ENCODE assay signal across 8 cellular contexts in the genomic region with DNA sequence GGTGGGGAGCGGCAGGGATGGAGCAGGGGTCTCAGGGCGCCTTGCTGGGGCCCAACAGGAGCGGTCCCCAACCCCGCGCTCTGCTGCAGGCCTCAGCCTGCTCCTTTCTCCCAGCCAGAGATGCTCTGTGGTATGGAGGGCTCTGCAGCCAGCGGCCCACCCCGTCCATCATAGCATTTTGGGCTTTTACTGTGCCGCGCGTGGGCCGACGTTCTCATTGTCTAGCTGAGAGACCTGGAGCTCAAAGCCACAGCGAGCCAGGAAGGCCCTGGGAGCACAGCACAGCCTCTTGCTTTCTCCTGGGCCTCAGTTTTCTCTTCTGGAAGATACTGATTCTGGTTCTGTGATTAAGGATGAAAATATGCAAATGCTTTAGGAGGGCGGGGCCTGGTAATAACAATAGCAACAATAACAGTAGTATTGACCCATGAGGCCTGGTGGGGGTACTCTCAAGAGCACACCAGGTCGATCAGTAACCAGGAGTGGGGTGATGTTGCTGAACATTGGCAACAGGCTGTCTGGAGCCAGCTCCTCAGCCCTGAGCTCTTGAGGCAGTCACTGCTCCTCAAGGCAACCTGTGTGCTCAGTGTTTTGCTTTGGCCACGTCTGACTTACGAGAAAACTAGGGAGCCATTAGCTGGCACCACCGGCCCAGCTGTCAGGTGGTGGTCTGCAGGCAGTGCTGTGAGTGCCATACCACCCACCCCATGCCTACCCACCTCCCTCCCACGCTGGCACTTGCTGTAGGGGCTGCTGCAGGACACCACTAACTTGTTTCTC. TPM values are rescaled to one million over a fixed set of nuclear protein-coding genes. Genes with fewer than 3 reads are reported as not detected.
DNase-seq lines count a peak whose midpoint lies in the region; ATAC-seq, FAIRE-seq and TF ChIP-seq lines count a peak whose summit lies in the region.

No MANE protein-coding gene starts in this region.

- WGBS in HepG2 (ENCODE audit: low lambda C conversion rate): 0% methylated on average over 2 of the region's 19 CpGs
- WGBS in thymus: 51% methylated on average over 19 of the region's 19 CpGs

- no peak for TF ChIP-seq EP300 in HepG2 (IDR thresholded peaks at IDR 0.05; ENCODE audit: low read depth in 2 of 2, low read length in 2 of 2)
- TF ChIP-seq EP300 in HepG2 (CRISPR knock-in tag; IDR thresholded peaks at IDR 0.05; ENCODE audit: borderline replicate concordance): 0 out of 2 replicates have a peak, but pooled peaks have one; percentile 29

- no peaks in the 10 kb centered on the region for H3K9me3 Mint-ChIP-seq in activated T-cell treated with anti-CD3 and anti-CD28 coated beads, Interleukin-2, amount 50 U/mL, for 72 hours
- H3K9me3 Mint-ChIP-seq in activated T-cell treated with anti-CD3 and anti-CD28 coated beads, Interleukin-2, amount 50 U/mL, for 4 hours: no peaks in the 10 kb centered on the region

- H3K79me2 ChIP-seq in HepG2 (ENCODE audit: insufficient read depth, low read length): no peaks in the 10 kb centered on the region

- H3K36me3 Mint-ChIP-seq in activated T-cell treated with anti-CD3 and anti-CD28 coated beads, Interleukin-2, amount 50 U/mL, for 72 hours (ENCODE audit: insufficient read depth in 2 of 2): peaks cover 0 to 3% of the 10 kb centered on the region in 2 donors
- H3K36me3 Mint-ChIP-seq in activated T-cell treated with anti-CD3 and anti-CD28 coated beads, Interleukin-2, amount 50 U/mL, for 4 hours (ENCODE audit: insufficient read depth): peaks cover 6% of the 10 kb centered on the region

- peak overlapping the region; percentile 74; the same call in 1 of the 2 replicates for H3K4me2 ChIP-seq in HepG2 (ENCODE audit: low read depth, low read length)

- H3K4me1 Mint-ChIP-seq in activated T-cell treated with anti-CD3 and anti-CD28 coated beads, Interleukin-2, amount 50 U/mL, for 72 hours (ENCODE audit: low read depth): peaks cover 14% of the 10 kb centered on the region
- H3K4me1 Mint-ChIP-seq in activated T-cell treated with anti-CD3 and anti-CD28 coated beads, Interleukin-2, amount 50 U/mL, for 4 hours (ENCODE audit: low read depth): peaks cover 15% of the 10 kb centered on the region

- H3K36me3 ChIP-seq in HepG2 (replicated peaks in 1 of 2; ENCODE audit: control insufficient read depth in 1 of 2, insufficient read depth in 2 of 2, low read length in 2 of 2) (peaks cover under 1% of the 10 kb centered on the region in 2 experiments; a peak in 2 of 5 replicates), thymus (ENCODE audit: control insufficient read depth, insufficient read depth) (peaks cover 12% of the 10 kb centered on the region)

- intact Hi-C loops in HepG2 (cut with micrococcal nuclease; ENCODE audit: unreplicated experiment): loop anchor here (1.0 to 5.0 kb wide), 4 partner anchors 42 to 116 kb away; no protein-coding TSS in a partner anchor

- POLR2A ChIA-PET in HepG2 (lab: Yijun Ruan, JAX): interaction anchor here (0.6 to 3.4 kb wide), 36 partner anchors 10 to 152 kb away, joined by 3 to 114 read pairs (median 10); a partner anchor contains a TSS

- BruUV-seq in HepG2 (replicated peaks; lab: Mats Ljungman, UMichigan): no TSS peak

- H3K4me1 ChIP-seq in HepG2 (ENCODE audit: insufficient read depth, low read length): peaks cover 26% of the 10 kb centered on the region
- H3K4me1 ChIP-seq in thymus (ENCODE audit: control insufficient read depth, insufficient read depth, low read length): peaks cover 10% of the 10 kb centered on the region

- no peak for DNase-seq in activated T-cell treated with anti-CD3 and anti-CD28 coated beads, Interleukin-2, amount 50 U/mL, for 72 hours
- no peak for DNase-seq in activated T-cell treated with anti-CD3 and anti-CD28 coated beads, Interleukin-2, amount 50 U/mL, for 4 hours
- DNase-seq in HepG2 (ENCODE audit: low spot score) (no peak), RPMI8226 (no peak), DMS79 treated with DMSO at 0.1 percent for 48 hours (lab: John Stamatoyannopoulos, UW) (no peak), SK-N-DZ (ENCODE audit: low spot score) (no peak)

- H3K9me3 ChIP-seq in HepG2 (ENCODE audit: low read length) (no peaks in the 10 kb centered on the region), thymus (ENCODE audit: control insufficient read depth) (no peaks in the 10 kb centered on the region)

- H3K27ac ChIP-seq in VCaP (peak overlapping the region; percentile 69), HepG2 (ENCODE audit: extremely low read length, insufficient read depth, low read length) (no peak overlapping the region), thymus (ENCODE audit: low read depth) (peak overlapping the region; percentile 72)

- peaks cover 4 to 44% of the 10 kb centered on the region in 2 experiments; a peak in 4 of 5 replicates for H3K27me3 ChIP-seq in HepG2 (ENCODE audit: control insufficient read depth in 1 of 2, insufficient read depth in 2 of 2, low read length in 2 of 2)
- peaks cover 17% of the 10 kb centered on the region for H3K27me3 ChIP-seq in thymus (ENCODE audit: control insufficient read depth, insufficient read depth)

- H2AFZ ChIP-seq in HepG2 (ENCODE audit: low read length): no peak overlapping the region

- FAIRE-seq in HepG2 (lab: Jason Lieb, UNC): no peak

- H3K27ac Mint-ChIP-seq in activated T-cell treated with anti-CD3 and anti-CD28 coated beads, Interleukin-2, amount 50 U/mL, for 72 hours: no peak overlapping the region

- H4K20me1 ChIP-seq in HepG2 (ENCODE audit: insufficient read depth, low read length): no peaks in the 10 kb centered on the region

- TF ChIP-seq POLR2A in HepG2 (IDR thresholded peaks at IDR 0.05; ENCODE audit: insufficient read depth in 1 of 2, low read depth in 2 of 2, low read length in 2 of 2): no peak

- CTCF ChIA-PET in HepG2 (lab: Yijun Ruan, JAX; ENCODE audit: low intra/inter-chr PET ratio, low total read pairs): interaction anchor here (0.9 to 3.3 kb wide), 4 partner anchors 73 to 144 kb away, joined by 3 to 55 read pairs (median 21); no protein-coding TSS in a partner anchor

- H3K27me3 Mint-ChIP-seq in activated T-cell treated with anti-CD3 and anti-CD28 coated beads, Interleukin-2, amount 50 U/mL, for 72 hours (ENCODE audit: low read depth): peaks cover 7% of the 10 kb centered on the region
- H3K27me3 Mint-ChIP-seq in activated T-cell treated with anti-CD3 and anti-CD28 coated beads, Interleukin-2, amount 50 U/mL, for 4 hours (ENCODE audit: low read depth): peaks cover 13% of the 10 kb centered on the region

- no peak for ATAC-seq in activated T-cell treated with anti-CD3 and anti-CD28 coated beads, Interleukin-2, amount 50 U/mL, for 72 hours (replicated peaks in 1 of 2)
- ATAC-seq in activated T-cell treated with anti-CD3 and anti-CD28 coated beads, Interleukin-2, amount 50 U/mL, for 4 hours: no peak
- no peak for ATAC-seq in HepG2

- in situ Hi-C loops in HepG2 (cut with HindIII; ENCODE audit: extremely low pct_ligation_motif_present, low pct_unique_long_range_greater_than_20kb): loop anchor here (5.0 kb wide), 1 partner anchor 140 kb away; no protein-coding TSS in a partner anchor

- no peak for TF ChIP-seq RAD21 in HepG2 (CRISPR knock-in tag; IDR thresholded peaks at IDR 0.05)

- H3K4me3 ChIP-seq in HepG2 (replicated peaks in 1 of 3; ENCODE audit: insufficient read depth in 1 of 3, low read depth in 2 of 3, low read length in 3 of 3): peak overlapping the region in 1 of 3 experiments; percentile 71; a peak in 1 of 6 replicates
- H3K4me3 ChIP-seq in thymus (ENCODE audit: low read length): peak overlapping the region; percentile 75

- peak overlapping the region; percentile 58 to 61 for H3K4me3 Mint-ChIP-seq in activated T-cell treated with anti-CD3 and anti-CD28 coated beads, Interleukin-2, amount 50 U/mL, for 72 hours
- H3K4me3 Mint-ChIP-seq in activated T-cell treated with anti-CD3 and anti-CD28 coated beads, Interleukin-2, amount 50 U/mL, for 4 hours: no peak overlapping the region

- TF ChIP-seq CTCF in VCaP (conservative IDR thresholded peaks at IDR 0.05) (peak; percentile 69), HepG2 (CRISPR knock-in tag; IDR thresholded peaks at IDR 0.05) (no peak)

- H3K9ac ChIP-seq in HepG2 (ENCODE audit: insufficient read depth, low read depth, low read length): no peak overlapping the region

RNA-seq across cellular contexts. Expression of a gene that starts 1.1 kb away (rescaled TPM):
- total RNA-seq in activated T-cell treated with anti-CD3 and anti-CD28 coated beads, Interleukin-2, amount 50 U/mL, for 72 hours: 1 to 10 TPM; 1.6 to 3.0 TPM
- total RNA-seq in activated T-cell treated with anti-CD3 and anti-CD28 coated beads, Interleukin-2, amount 50 U/mL, for 4 hours: 1 to 10 TPM in 2 of 3 donors, under 1 TPM in 1; 0.87 to 1.3 (median 1.1) TPM
- 1.4 and 1.6 TPM in 2 replicates for total RNA-seq in HepG2 (2016; rRNA removed; fragmentation: Illumina TruSeq; extraction: Trizol)
- 0.71 and 0.91 TPM in 2 replicates for total RNA-seq in HepG2 (2016; cell fraction: cytosol; rRNA removed; fragmentation: Illumina TruSeq; extraction: Trizol; ENCODE audit: low read depth)
- 1.4 and 1.9 TPM in 2 replicates for total RNA-seq in HepG2 (2016; cell fraction: insoluble cytoplasmic fraction; rRNA removed; fragmentation: Illumina TruSeq; extraction: Trizol)
- 1.5 and 1.7 TPM in 2 replicates for total RNA-seq in HepG2 (2016; cell fraction: membrane; rRNA removed; fragmentation: Illumina TruSeq; extraction: Trizol)
- 0.99 and 1.1 TPM in 2 replicates for total RNA-seq in HepG2 (2016; cell fraction: nucleus; rRNA removed; fragmentation: Illumina TruSeq; extraction: Trizol)
- 4.2 and 8.9 TPM in 2 replicates for polyA plus RNA-seq in HepG2 (2011; rRNA removed)
- polyA plus RNA-seq in HepG2 (2011; cell fraction: cytosol; rRNA removed): 4.3 and 4.7 TPM in 2 replicates
- 6.6 and 7.6 TPM in 2 replicates for polyA plus RNA-seq in HepG2 (2011; cell fraction: nucleus; rRNA removed)
- polyA plus RNA-seq in HepG2 (2012): 2.1 and 6.2 TPM in 2 replicates
- 0.32 and 0.38 TPM in 2 replicates for polyA plus RNA-seq in HepG2 (2016; cell fraction: cytosol; fragmentation: Illumina TruSeq; extraction: Trizol; ENCODE audit: low read depth)
- polyA plus RNA-seq in HepG2 (2016; cell fraction: insoluble cytoplasmic fraction; fragmentation: Illumina TruSeq; extraction: Trizol; ENCODE audit: low read depth): 1.7 and 1.8 TPM in 2 replicates
- polyA plus RNA-seq in HepG2 (2016; cell fraction: membrane; fragmentation: Illumina TruSeq; extraction: Trizol; ENCODE audit: low read depth): 0.63 and 0.72 TPM in 2 replicates
- polyA plus RNA-seq in HepG2 (2016; cell fraction: nucleus; fragmentation: Illumina TruSeq; extraction: Trizol; ENCODE audit: insufficient read depth, low read depth): 2.7 and 3.4 TPM in 2 replicates
- polyA minus RNA-seq in HepG2 (2011; rRNA and poly(A)+ RNA removed; ENCODE audit: low replicate concordance): 3.9 and 12.1 TPM in 2 replicates
- polyA minus RNA-seq in HepG2 (2011; cell fraction: cytosol; rRNA and poly(A)+ RNA removed): 6.2 and 6.6 TPM in 2 replicates
- polyA minus RNA-seq in HepG2 (2011; cell fraction: nucleus; rRNA and poly(A)+ RNA removed): 1.7 and 3.1 TPM in 2 replicates
- polyA plus RNA-seq in thymus: 12.1 TPM
- polyA plus RNA-seq in SK-N-DZ (2014; cell fraction: cytosol; rRNA removed): 0.24 and 0.74 TPM in 2 replicates
- polyA plus RNA-seq in SK-N-DZ (2014; cell fraction: nucleus; rRNA removed): 0.58 and 2.5 TPM in 2 replicates

RNA-seq across cellular contexts. Expression of a gene that starts 20.5 kb away (rescaled TPM):
- 10 to 100 TPM; 15.0 to 15.5 TPM for total RNA-seq in activated T-cell treated with anti-CD3 and anti-CD28 coated beads, Interleukin-2, amount 50 U/mL, for 72 hours
- total RNA-seq in activated T-cell treated with anti-CD3 and anti-CD28 coated beads, Interleukin-2, amount 50 U/mL, for 4 hours: 10 to 100 TPM; 15.0 to 16.4 (median 15.0) TPM
- total RNA-seq in HepG2 (2016; rRNA removed; fragmentation: Illumina TruSeq; extraction: Trizol): 11.7 and 15.1 TPM in 2 replicates
- 4.0 and 4.2 TPM in 2 replicates for total RNA-seq in HepG2 (2016; cell fraction: cytosol; rRNA removed; fragmentation: Illumina TruSeq; extraction: Trizol; ENCODE audit: low read depth)
- total RNA-seq in HepG2 (2016; cell fraction: insoluble cytoplasmic fraction; rRNA removed; fragmentation: Illumina TruSeq; extraction: Trizol): 11.7 and 14.4 TPM in 2 replicates
- 9.8 and 10.7 TPM in 2 replicates for total RNA-seq in HepG2 (2016; cell fraction: membrane; rRNA removed; fragmentation: Illumina TruSeq; extraction: Trizol)
- total RNA-seq in HepG2 (2016; cell fraction: nucleus; rRNA removed; fragmentation: Illumina TruSeq; extraction: Trizol): 10.8 and 11.7 TPM in 2 replicates
- polyA plus RNA-seq in HepG2 (2011; rRNA removed): 11.9 and 14.4 TPM in 2 replicates
- polyA plus RNA-seq in HepG2 (2011; cell fraction: cytosol; rRNA removed): 18.3 and 21.5 TPM in 2 replicates
- 15.4 and 17.5 TPM in 2 replicates for polyA plus RNA-seq in HepG2 (2011; cell fraction: nucleus; rRNA removed)
- 9.2 and 11.4 TPM in 2 replicates for polyA plus RNA-seq in HepG2 (2012)
- 3.0 and 3.1 TPM in 2 replicates for polyA plus RNA-seq in HepG2 (2016; cell fraction: cytosol; fragmentation: Illumina TruSeq; extraction: Trizol; ENCODE audit: low read depth)
- polyA plus RNA-seq in HepG2 (2016; cell fraction: insoluble cytoplasmic fraction; fragmentation: Illumina TruSeq; extraction: Trizol; ENCODE audit: low read depth): 11.2 and 12.0 TPM in 2 replicates
- polyA plus RNA-seq in HepG2 (2016; cell fraction: membrane; fragmentation: Illumina TruSeq; extraction: Trizol; ENCODE audit: low read depth): 6.4 and 7.0 TPM in 2 replicates
- polyA plus RNA-seq in HepG2 (2016; cell fraction: nucleus; fragmentation: Illumina TruSeq; extraction: Trizol; ENCODE audit: insufficient read depth, low read depth): 11.4 and 12.6 TPM in 2 replicates
- polyA minus RNA-seq in HepG2 (2011; rRNA and poly(A)+ RNA removed; ENCODE audit: low replicate concordance): 21.1 and 25.1 TPM in 2 replicates
- polyA minus RNA-seq in HepG2 (2011; cell fraction: cytosol; rRNA and poly(A)+ RNA removed): 9.8 and 9.9 TPM in 2 replicates
- polyA minus RNA-seq in HepG2 (2011; cell fraction: nucleus; rRNA and poly(A)+ RNA removed): 24.2 and 25.4 TPM in 2 replicates
- polyA plus RNA-seq in thymus: 14.3 TPM
- 24.2 and 33.6 TPM in 2 replicates for polyA plus RNA-seq in SK-N-DZ (2014; cell fraction: cytosol; rRNA removed)
- 15.3 and 19.8 TPM in 2 replicates for polyA plus RNA-seq in SK-N-DZ (2014; cell fraction: nucleus; rRNA removed)
